ENCODE assay signal across 27 cellular contexts in genomic region chr3:195096053-195096452, GRCh38.
DNase-seq lines count a peak whose midpoint lies in the region; ATAC-seq and TF ChIP-seq lines count a peak whose summit lies in the region.
"Had no signal": no experiment of that assay in that cellular context is flagged by ENCODE, and none has a peak within 500 bp of the region (broad histone marks: within the 10 kb centered on the region; RNA-seq: fewer than 3 reads in every experiment).

No MANE protein-coding gene starts in this region.

- TF ChIP-seq EP300 in esophagus muscularis mucosa (IDR thresholded peaks at IDR 0.05), result no peak

- no peaks in the 10 kb centered on the region for H3K36me3 Mint-ChIP-seq in activated B cell treated with CpG ODN at 0.5 μM for 24 hours (ENCODE audit: low read depth)

- TF ChIP-seq POLR2A in esophagus muscularis mucosa (IDR thresholded peaks at IDR 0.05; ENCODE audit: low read depth), result no peak

- DNase-seq in activated B cell treated with CpG ODN at 0.5 μM for 24 hours (no peak), esophagus muscularis mucosa (ENCODE audit: extremely low spot score) (no peak), WERI-Rb-1 (no peak)
- DNase-seq: activated CD4-positive, alpha-beta T cell treated with anti-CD3 and anti-CD28 coated beads, Interleukin-2, amount 10 ng/mL, durations not matched to agents 24 days and 14 days; activated CD8-positive, alpha-beta memory T cell treated with anti-CD3 and anti-CD28 coated beads for 24 hours; activated effector memory CD4-positive, alpha-beta T cell treated with anti-CD3 and anti-CD28 coated beads, Interleukin-2, amount 50 U/mL, for 16 hours; CD4-positive, alpha-beta T cell; colonic mucosa; effector CD4-positive, alpha-beta T cell; hypothalamus; Kasumi-1; mesendoderm; NCI-H146; Peyer's patch; stimulated activated naive B cell treated with anti-CD40 and anti-IgM and Interleukin-4, amounts not matched to agents 10 μg/mL and 1 μg/mL and 100 μg/mL, for 72 hours; T-helper 9 cell had no signal

- no peak for ATAC-seq in activated B cell treated with CpG ODN at 0.5 μM for 24 hours (ENCODE audit: low read depth)
- no peak for ATAC-seq in GM18519 (IDR thresholded peaks at IDR 0.05; ENCODE audit: low FRiP score, unreplicated experiment)
- ATAC-seq in HG03521 (IDR thresholded peaks at IDR 0.05; ENCODE audit: unreplicated experiment), result no peak
- ATAC-seq: left lobe of liver had no signal

- peak overlapping the region; percentile 26; the same call in 1 of the 2 replicates for H3K9ac ChIP-seq in BLaER1

- TF ChIP-seq CTCF in GM12875 (IDR thresholded peaks at IDR 0.05; ENCODE audit: borderline replicate concordance, insufficient read depth, low read depth, low read length) (no peak), activated B cell treated with CpG ODN at 0.5 μM for 24 hours (IDR thresholded peaks at IDR 0.05) (no peak), neutrophil (IDR thresholded peaks at IDR 0.05) (no peak), esophagus muscularis mucosa (IDR thresholded peaks at IDR 0.05) (no peak), WERI-Rb-1 (IDR thresholded peaks at IDR 0.05; ENCODE audit: low read depth, low read length) (no peak)

- H3K9me3 ChIP-seq in BLaER1, result no peaks in the 10 kb centered on the region
- no peaks in the 10 kb centered on the region for H3K9me3 ChIP-seq in neutrophil
- H3K9me3 ChIP-seq in esophagus muscularis mucosa, result no peaks in the 10 kb centered on the region
- H3K9me3 ChIP-seq in WERI-Rb-1 (ENCODE audit: severe bottlenecking), result no peaks in the 10 kb centered on the region
- H3K9me3 ChIP-seq: colonic mucosa, Peyer's patch, SJSA1, suprapubic skin had no signal

- CTCF ChIA-PET in activated B cell treated with CpG ODN at 0.5 μM for 24 hours (lab: Charles Lee), result no interaction called here

- peaks cover 73% of the 10 kb centered on the region for H3K4me1 Mint-ChIP-seq in activated B cell treated with CpG ODN at 0.5 μM for 24 hours

- 97% methylated on average over 11 of the region's 11 CpGs for WGBS in esophagus muscularis mucosa

- no peaks in the 10 kb centered on the region for H3K27me3 ChIP-seq in BLaER1
- no peaks in the 10 kb centered on the region for H3K27me3 ChIP-seq in neutrophil
- no peaks in the 10 kb centered on the region for H3K27me3 ChIP-seq in esophagus muscularis mucosa
- no peaks in the 10 kb centered on the region for H3K27me3 ChIP-seq in WERI-Rb-1 (ENCODE audit: insufficient read depth, low read depth, severe bottlenecking)
- H3K27me3 ChIP-seq: cardiac muscle cell, colonic mucosa, Peyer's patch, SJSA1, suprapubic skin had no signal

- H3K36me3 ChIP-seq in BLaER1, result no peaks in the 10 kb centered on the region
- no peaks in the 10 kb centered on the region for H3K36me3 ChIP-seq in neutrophil
- no peaks in the 10 kb centered on the region for H3K36me3 ChIP-seq in esophagus muscularis mucosa
- H3K36me3 ChIP-seq in WERI-Rb-1, result no peaks in the 10 kb centered on the region
- H3K36me3 ChIP-seq: cardiac muscle cell, colonic mucosa, Peyer's patch, SJSA1, suprapubic skin had no signal

- peak overlapping the region; percentile 77 for H3K27ac ChIP-seq in BLaER1
- peak overlapping the region; percentile 58 for H3K27ac ChIP-seq in neutrophil
- H3K27ac ChIP-seq in esophagus muscularis mucosa (replicated peaks in 1 of 4), result no peak overlapping the region
- no peak overlapping the region for H3K27ac ChIP-seq in WERI-Rb-1
- H3K27ac ChIP-seq: cardiac muscle cell, colonic mucosa, epithelial cell of prostate, SJSA1, suprapubic skin had no signal

- H4K20me1 ChIP-seq in BLaER1, result no peaks in the 10 kb centered on the region

- H3K4me3 ChIP-seq in BLaER1, result no peak overlapping the region
- peak overlapping the region; percentile 50 for H3K4me3 ChIP-seq in GM12875 (ENCODE audit: low read depth, low read length)
- H3K4me3 ChIP-seq in neutrophil (ENCODE audit: low read depth in 1 of 2, low read length in 1 of 2), result no peak overlapping the region
- H3K4me3 ChIP-seq in esophagus muscularis mucosa, result no peak overlapping the region
- H3K4me3 ChIP-seq in WERI-Rb-1 (ENCODE audit: low read depth, low read length), result no peak overlapping the region
- H3K4me3 ChIP-seq: cardiac muscle cell, colonic mucosa, SJSA1, suprapubic skin had no signal

- H3K4me2 ChIP-seq in BLaER1, result peak overlapping the region; percentile 97

- POLR2A ChIA-PET in activated B cell treated with CpG ODN at 0.5 μM for 24 hours (lab: Charles Lee), result interaction anchor here (0.5 to 2.9 kb wide), 2 partner anchors 360 to 409 kb away, joined by 3 to 25 read pairs; partner anchors contain the start of gene FAM43A

- H3K9me3 Mint-ChIP-seq in activated B cell treated with CpG ODN at 0.5 μM for 24 hours, result no peaks in the 10 kb centered on the region
- H3K9me3 Mint-ChIP-seq: activated CD4-positive, alpha-beta T cell treated with anti-CD3 and anti-CD28 coated beads, Interleukin-2, amount 10 ng/mL, durations not matched to agents 24 days and 14 days; CD4-positive, alpha-beta T cell; stimulated activated naive B cell treated with anti-CD40 and anti-IgM and Interleukin-4, amounts not matched to agents 10 μg/mL and 1 μg/mL and 100 μg/mL, for 72 hours had no signal

- peaks cover 77% of the 10 kb centered on the region for H3K4me1 ChIP-seq in BLaER1
- peaks cover 51 to 55% of the 10 kb centered on the region in 2 experiments for H3K4me1 ChIP-seq in neutrophil (ENCODE audit: control insufficient read depth in 1 of 2, insufficient read depth in 1 of 2, low read depth in 1 of 2, low read length in 1 of 2)
- peaks cover 0 to 4% (median 0%) of the 10 kb centered on the region in 4 donors for H3K4me1 ChIP-seq in esophagus muscularis mucosa
- H3K4me1 ChIP-seq: colonic mucosa had no signal

- H3K27me3 Mint-ChIP-seq in activated B cell treated with CpG ODN at 0.5 μM for 24 hours, result no peaks in the 10 kb centered on the region
- H3K27me3 Mint-ChIP-seq: activated CD4-positive, alpha-beta T cell treated with anti-CD3 and anti-CD28 coated beads, Interleukin-2, amount 10 ng/mL, durations not matched to agents 24 days and 14 days; activated naive CD8-positive, alpha-beta T cell; CD4-positive, alpha-beta T cell; stimulated activated naive B cell treated with anti-CD40 and anti-IgM and Interleukin-4, amounts not matched to agents 10 μg/mL and 1 μg/mL and 100 μg/mL, for 72 hours had no signal

- H3K27ac Mint-ChIP-seq in activated B cell treated with CpG ODN at 0.5 μM for 24 hours, result peak overlapping the region; percentile 89
- H3K27ac Mint-ChIP-seq: activated CD4-positive, alpha-beta T cell treated with anti-CD3 and anti-CD28 coated beads, Interleukin-2, amount 10 ng/mL, durations not matched to agents 24 days and 14 days; activated naive CD8-positive, alpha-beta T cell; CD4-positive, alpha-beta T cell; stimulated activated naive B cell treated with anti-CD40 and anti-IgM and Interleukin-4, amounts not matched to agents 10 μg/mL and 1 μg/mL and 100 μg/mL, for 72 hours had no signal

- intact Hi-C loops in activated B cell treated with CpG ODN at 0.5 μM for 24 hours (cut with micrococcal nuclease), result no loop called here
- intact Hi-C loops in esophagus muscularis mucosa (cut with DNase I), result no loop called here

- no peak overlapping the region for H3K4me3 Mint-ChIP-seq in activated B cell treated with CpG ODN at 0.5 μM for 24 hours
- H3K4me3 Mint-ChIP-seq: activated CD4-positive, alpha-beta T cell treated with anti-CD3 and anti-CD28 coated beads, Interleukin-2, amount 10 ng/mL, durations not matched to agents 24 days and 14 days; activated naive CD8-positive, alpha-beta T cell; CD4-positive, alpha-beta T cell; stimulated activated naive B cell treated with anti-CD40 and anti-IgM and Interleukin-4, amounts not matched to agents 10 μg/mL and 1 μg/mL and 100 μg/mL, for 72 hours had no signal

Comparison
In these comparisons a context has a peak if more than half of its experiments do, and no peak if none do; other contexts are left out.
1. H3K27ac ChIP-seq: peak in BLaER1 (single experiment) and neutrophil (single experiment); none in esophagus muscularis mucosa (0 of 4) and WERI-Rb-1 (single experiment).